ENCODE assay signal across 1 cellular context in the genomic region with DNA sequence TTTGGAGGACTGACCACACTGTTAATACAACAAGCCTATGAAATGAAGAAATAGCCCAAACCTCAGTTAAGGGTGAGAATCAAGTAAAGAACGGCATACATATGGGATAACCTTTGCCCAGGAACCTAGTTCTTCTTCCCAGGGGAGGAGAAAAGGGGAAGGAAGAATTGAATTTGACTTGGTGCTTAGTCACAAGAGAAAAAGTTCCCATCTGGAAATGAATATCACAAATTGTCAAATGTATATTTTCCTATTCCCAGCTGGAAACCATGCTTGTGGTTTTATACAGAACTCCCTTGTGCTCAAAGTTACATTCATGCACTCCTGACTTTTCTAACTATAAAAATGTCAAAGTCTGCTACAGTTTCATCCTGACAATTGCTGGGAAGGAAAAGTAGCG.
TF ChIP-seq lines count a peak whose summit lies in the region.

No MANE protein-coding gene starts in this region.

TF ChIP-seq in IMR-90, 13 proteins besides CTCF, POLR2A, EP300 and RAD21 (continued from another document):
- TF ChIP-seq, protein P1, sequence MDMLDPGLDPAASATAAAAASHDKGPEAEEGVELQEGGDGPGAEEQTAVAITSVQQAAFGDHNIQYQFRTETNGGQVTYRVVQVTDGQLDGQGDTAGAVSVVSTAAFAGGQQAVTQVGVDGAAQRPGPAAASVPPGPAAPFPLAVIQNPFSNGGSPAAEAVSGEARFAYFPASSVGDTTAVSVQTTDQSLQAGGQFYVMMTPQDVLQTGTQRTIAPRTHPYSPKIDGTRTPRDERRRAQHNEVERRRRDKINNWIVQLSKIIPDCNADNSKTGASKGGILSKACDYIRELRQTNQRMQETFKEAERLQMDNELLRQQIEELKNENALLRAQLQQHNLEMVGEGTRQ (IDR thresholded peaks at IDR 0.05; ENCODE audit: low read depth, low read length), result no peak
- no peak for TF ChIP-seq RFX5 (IDR thresholded peaks at IDR 0.05; ENCODE audit: low read depth, low read length)
- no peak for TF ChIP-seq MAZ (IDR thresholded peaks at IDR 0.05; ENCODE audit: borderline replicate concordance, low read depth, low read length)
- no peak for TF ChIP-seq CEBPB (IDR thresholded peaks at IDR 0.05; ENCODE audit: low read depth, low read length)
- no peak for TF ChIP-seq MXI1 (IDR thresholded peaks at IDR 0.05; ENCODE audit: borderline replicate concordance, low read depth, low read length)
- no peak for TF ChIP-seq FOS (IDR thresholded peaks at IDR 0.05; ENCODE audit: low read depth, low read length)
- no peak for TF ChIP-seq RCOR1 (IDR thresholded peaks at IDR 0.05; ENCODE audit: insufficient replicate concordance, low read length)
- TF ChIP-seq NFE2L2 (IDR thresholded peaks at IDR 0.05; ENCODE audit: low read depth, low read length), result no peak
- no peak for TF ChIP-seq CHD1 (IDR thresholded peaks at IDR 0.05; ENCODE audit: low read depth, low read length)
- TF ChIP-seq BHLHE40 (IDR thresholded peaks at IDR 0.05; ENCODE audit: low read depth, low read length), result no peak
TF ChIP-seq in IMR-90: peak in this region for 0.
